ENCODE assay signal across 27 cellular contexts in genomic region chr1:196517193-196517592, GRCh38.
"Had no signal": no experiment of that assay in that cellular context is flagged by ENCODE, and none has a peak within 500 bp of the region (broad histone marks: within the 10 kb centered on the region; RNA-seq: fewer than 3 reads in every experiment).

No MANE protein-coding gene starts in this region.

- H3K9ac ChIP-seq: KMS-11 had no signal

- DNase-seq: activated CD4-positive, alpha-beta T cell treated with anti-CD3 and anti-CD28 coated beads for 48 hours; activated CD4-positive, alpha-beta T cell treated with anti-CD3 and anti-CD28 coated beads, Interleukin-2, amount 50 U/mL, for 4 hours; activated CD8-positive, alpha-beta memory T cell treated with anti-CD3 and anti-CD28 coated beads, Interleukin-2, amount 50 U/mL, for 48 hours; activated CD8-positive, alpha-beta T cell treated with anti-CD3 and anti-CD28 coated beads, Interleukin-2, amount 10 ng/mL, durations not matched to agents 7 days and 5 days; activated naive CD4-positive, alpha-beta T cell treated with anti-CD3 and anti-CD28 coated beads, Interleukin-2, amount 50 U/mL, for 16 hours; activated naive CD8-positive, alpha-beta T cell treated with anti-CD3 and anti-CD28 coated beads, Interleukin-2, amount 10 ng/mL, durations not matched to agents 7 days and 5 days; activated T-cell treated with anti-CD3 and anti-CD28 coated beads, Interleukin-2, amount 50 U/mL, for 1 hour; adrenal gland; anterior cingulate cortex; caudate nucleus; MV-4-11; NCI-H1092 treated with DMSO at 0.1 percent for 48 hours; NCI-H1417 treated with DMSO at 0.1 percent for 48 hours; NCI-H1694; NCI-H2029; NCI-H2107; NCI-H524; PC-3; SHP77; SW 1271 had no signal

- H3K4me3 Mint-ChIP-seq: activated CD8-positive, alpha-beta T cell treated with anti-CD3 and anti-CD28 coated beads, Interleukin-2, amount 10 ng/mL, durations not matched to agents 7 days and 5 days; activated naive CD8-positive, alpha-beta T cell treated with anti-CD3 and anti-CD28 coated beads, Interleukin-2, amount 10 ng/mL, durations not matched to agents 7 days and 5 days; T-helper 1 cell treated with Interleukin-12 subunit alpha and Interleukin-12 subunit beta and Interleukin-4 antibody, amounts not matched to agents 30 μg/mL and 1 μg/mL, for 36 hours had no signal

- H3K27me3 ChIP-seq: adrenal gland, breast epithelium, SJSA1 had no signal

- FAIRE-seq: RCC 7860 had no signal

- H3K9me3 Mint-ChIP-seq: T-helper 1 cell treated with Interleukin-12 subunit alpha and Interleukin-12 subunit beta and Interleukin-4 antibody, amounts not matched to agents 30 μg/mL and 1 μg/mL, for 36 hours had no signal

- H3K27ac ChIP-seq: adrenal gland, breast epithelium, KMS-11, SJSA1 had no signal

- H3K4me2 ChIP-seq: KMS-11 had no signal

- H3K27ac Mint-ChIP-seq: activated CD8-positive, alpha-beta T cell treated with anti-CD3 and anti-CD28 coated beads, Interleukin-2, amount 10 ng/mL, durations not matched to agents 7 days and 5 days; activated naive CD8-positive, alpha-beta T cell treated with anti-CD3 and anti-CD28 coated beads, Interleukin-2, amount 10 ng/mL, durations not matched to agents 7 days and 5 days; T-helper 1 cell treated with Interleukin-12 subunit alpha and Interleukin-12 subunit beta and Interleukin-4 antibody, amounts not matched to agents 30 μg/mL and 1 μg/mL, for 36 hours had no signal

- H3K4me1 Mint-ChIP-seq: activated naive CD8-positive, alpha-beta T cell treated with anti-CD3 and anti-CD28 coated beads, Interleukin-2, amount 10 ng/mL, durations not matched to agents 7 days and 5 days had no signal

- ATAC-seq: activated CD4-positive, CD25-positive, alpha-beta regulatory T cell treated with anti-CD3 and anti-CD28 coated beads, Interleukin-2, amount 50 U/mL, for 24 hours; activated CD8-positive, alpha-beta T cell treated with anti-CD3 and anti-CD28 coated beads, Interleukin-2, amount 10 ng/mL, durations not matched to agents 7 days and 5 days; SK-N-SH treated with all-trans-retinoic acid at 6 μM for 48 hours had no signal

- H3K4me3 ChIP-seq: adrenal gland, breast epithelium, SJSA1 had no signal

- H3K4me1 ChIP-seq: adrenal gland, breast epithelium, SJSA1 had no signal

- H3K36me3 ChIP-seq: adrenal gland, breast epithelium, SJSA1 had no signal

- H3K27me3 Mint-ChIP-seq: activated naive CD8-positive, alpha-beta T cell treated with anti-CD3 and anti-CD28 coated beads, Interleukin-2, amount 10 ng/mL, durations not matched to agents 7 days and 5 days had no signal

- H3K9me3 ChIP-seq: adrenal gland, SJSA1 had no signal

- H3K36me3 Mint-ChIP-seq: activated naive CD8-positive, alpha-beta T cell treated with anti-CD3 and anti-CD28 coated beads, Interleukin-2, amount 10 ng/mL, durations not matched to agents 7 days and 5 days had no signal
